1 cellular context compared by ENCODE assay signal in genomic region chr12:108950991-108951739, GRCh38.
TF ChIP-seq lines count a peak whose summit lies in the region.

No MANE protein-coding gene starts in this region.

TF ChIP-seq in K562, 482 proteins besides CTCF, POLR2A, EP300 and RAD21 (continued from another document):
- TF ChIP-seq, protein P1, sequence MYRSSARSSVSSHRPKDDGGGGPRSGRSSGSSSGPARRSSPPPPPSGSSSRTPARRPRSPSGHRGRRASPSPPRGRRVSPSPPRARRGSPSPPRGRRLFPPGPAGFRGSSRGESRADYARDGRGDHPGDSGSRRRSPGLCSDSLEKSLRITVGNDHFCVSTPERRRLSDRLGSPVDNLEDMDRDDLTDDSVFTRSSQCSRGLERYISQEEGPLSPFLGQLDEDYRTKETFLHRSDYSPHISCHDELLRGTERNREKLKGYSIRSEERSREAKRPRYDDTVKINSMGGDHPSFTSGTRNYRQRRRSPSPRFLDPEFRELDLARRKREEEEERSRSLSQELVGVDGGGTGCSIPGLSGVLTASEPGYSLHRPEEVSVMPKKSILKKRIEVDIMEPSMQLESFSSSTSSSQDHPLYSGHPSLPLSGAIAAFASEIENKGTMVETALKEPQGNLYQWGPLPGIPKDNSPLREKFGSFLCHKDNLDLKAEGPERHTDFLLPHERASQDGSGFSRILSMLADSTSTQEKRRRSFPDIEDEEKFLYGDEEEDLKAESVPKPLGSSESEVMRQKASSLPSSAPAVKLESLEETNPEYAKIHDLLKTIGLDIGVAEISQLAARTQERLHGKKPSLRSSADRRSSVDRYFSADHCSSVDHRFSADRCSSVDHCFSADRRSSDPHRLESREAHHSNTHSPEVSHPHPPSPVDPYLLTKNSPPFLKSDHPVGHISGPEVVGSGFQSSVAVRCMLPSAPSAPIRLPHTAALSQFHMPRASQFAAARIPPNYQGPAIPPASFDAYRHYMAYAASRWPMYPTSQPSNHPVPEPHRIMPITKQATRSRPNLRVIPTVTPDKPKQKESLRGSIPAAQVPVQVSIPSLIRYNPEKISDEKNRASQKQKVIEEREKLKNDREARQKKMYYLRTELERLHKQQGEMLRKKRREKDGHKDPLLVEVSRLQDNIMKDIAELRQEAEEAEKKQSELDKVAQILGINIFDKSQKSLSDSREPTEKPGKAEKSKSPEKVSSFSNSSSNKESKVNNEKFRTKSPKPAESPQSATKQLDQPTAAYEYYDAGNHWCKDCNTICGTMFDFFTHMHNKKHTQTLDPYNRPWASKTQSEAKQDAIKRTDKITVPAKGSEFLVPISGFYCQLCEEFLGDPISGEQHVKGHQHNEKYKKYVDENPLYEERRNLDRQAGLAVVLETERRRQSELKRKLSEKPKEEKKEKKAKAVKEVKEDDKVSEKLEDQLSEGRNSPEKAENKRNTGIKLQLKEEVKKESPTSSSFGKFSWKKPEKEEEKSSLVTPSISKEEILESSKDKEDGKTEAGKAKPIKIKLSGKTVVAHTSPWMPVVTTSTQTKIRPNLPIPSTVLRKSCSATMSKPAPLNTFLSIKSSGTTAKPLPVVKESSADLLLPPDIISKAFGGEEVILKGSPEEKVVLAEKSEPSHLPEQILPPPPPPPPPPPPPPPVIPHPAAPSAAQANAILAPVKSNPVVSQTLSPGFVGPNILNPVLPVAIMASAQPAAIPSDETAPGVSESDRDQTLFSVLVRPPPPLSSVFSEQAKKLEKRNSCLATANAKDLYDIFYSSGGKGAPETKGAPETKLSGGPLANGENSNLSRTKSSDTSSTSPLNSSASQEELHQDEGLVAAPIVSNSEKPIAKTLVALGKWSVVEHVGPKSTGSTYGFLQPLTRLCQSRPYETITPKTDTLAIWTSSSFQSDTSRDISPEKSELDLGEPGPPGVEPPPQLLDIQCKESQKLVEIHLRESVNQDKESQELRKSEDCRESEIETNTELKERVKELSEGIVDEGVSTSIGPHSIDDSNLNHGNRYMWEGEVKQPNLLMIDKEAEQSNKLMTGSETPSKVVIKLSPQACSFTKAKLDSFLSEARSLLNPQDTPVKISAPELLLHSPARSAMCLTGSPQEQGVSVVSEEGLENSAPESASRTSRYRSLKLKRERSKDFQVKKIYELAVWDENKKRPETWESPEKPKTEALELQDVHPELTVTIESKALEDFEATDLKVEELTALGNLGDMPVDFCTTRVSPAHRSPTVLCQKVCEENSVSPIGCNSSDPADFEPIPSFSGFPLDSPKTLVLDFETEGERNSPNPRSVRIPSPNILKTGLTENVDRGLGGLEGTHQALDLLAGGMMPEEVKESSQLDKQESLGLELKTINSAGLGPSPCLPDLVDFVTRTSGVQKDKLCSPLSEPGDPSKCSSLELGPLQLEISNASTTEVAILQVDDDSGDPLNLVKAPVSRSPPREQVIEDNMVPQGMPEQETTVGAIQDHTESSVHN (IDR thresholded peaks at IDR 0.05; ENCODE audit: borderline replicate concordance in 1 of 2, low read depth in 1 of 2), result no peak
- TF ChIP-seq ZNF707 (CRISPR knock-in tag; conservative IDR thresholded peaks at IDR 0.05) (no peak), RB1 (IDR thresholded peaks at IDR 0.05; ENCODE audit: low read depth) (peak; percentile 28; the same call in 1 of the 2 replicates), RAD51 (IDR thresholded peaks at IDR 0.05; ENCODE audit: borderline replicate concordance, low read depth) (0 out of 2 replicates have a peak, but pooled peaks have one; percentile 31), FOXK2 (conservative IDR thresholded peaks at IDR 0.05 in 1 of 2, IDR thresholded peaks at IDR 0.05 in 1 of 2; ENCODE audit: low read depth in 2 of 2) (peak in 1 of 2 experiments; percentile 44; a peak in 1 of 4 replicates), TFAP4 (CRISPR knock-in tag; IDR thresholded peaks at IDR 0.05; ENCODE audit: borderline replicate concordance) (no peak), NRF1 (conservative IDR thresholded peaks at IDR 0.05 in 1 of 2, IDR thresholded peaks at IDR 0.05 in 1 of 2) (no peak), STAG1 (CRISPR knock-in tag; IDR thresholded peaks at IDR 0.05; ENCODE audit: borderline replicate concordance) (peak; percentile 85; the same call in 1 of the 2 replicates), JUND (IDR thresholded peaks at IDR 0.05; ENCODE audit: borderline replicate concordance, low read depth, low read length) (peak; percentile 27; the same call in 1 of the 2 replicates), JUND (tag; IDR thresholded peaks at IDR 0.05; ENCODE audit: borderline replicate concordance, low read depth, low read length) (0 out of 3 replicates have a peak, but pooled peaks have one; percentile 17), CTBP1 (IDR thresholded peaks at IDR 0.05; ENCODE audit: borderline replicate concordance) (peak; percentile 41; the same call in 1 of the 2 replicates), FOXK1 (CRISPR knock-in tag; IDR thresholded peaks at IDR 0.05; ENCODE audit: borderline replicate concordance) (no peak), DEAF1 (CRISPR knock-in tag; IDR thresholded peaks at IDR 0.05) (peak; percentile 42), NFIC (IDR thresholded peaks at IDR 0.05) (peak; percentile 97), L3MBTL2 (IDR thresholded peaks at IDR 0.05) (peak; percentile 40; the same call in 1 of the 2 replicates), HDAC8 (tag; IDR thresholded peaks at IDR 0.05) (no peak), SOX6 (IDR thresholded peaks at IDR 0.05) (peak; percentile 33; the same call in 1 of the 2 replicates), CTCFL (IDR thresholded peaks at IDR 0.05; ENCODE audit: borderline replicate concordance, insufficient read depth, low read depth, low read length, poor library complexity, severe bottlenecking) (peak; percentile 27)
- TF ChIP-seq, protein P2, sequence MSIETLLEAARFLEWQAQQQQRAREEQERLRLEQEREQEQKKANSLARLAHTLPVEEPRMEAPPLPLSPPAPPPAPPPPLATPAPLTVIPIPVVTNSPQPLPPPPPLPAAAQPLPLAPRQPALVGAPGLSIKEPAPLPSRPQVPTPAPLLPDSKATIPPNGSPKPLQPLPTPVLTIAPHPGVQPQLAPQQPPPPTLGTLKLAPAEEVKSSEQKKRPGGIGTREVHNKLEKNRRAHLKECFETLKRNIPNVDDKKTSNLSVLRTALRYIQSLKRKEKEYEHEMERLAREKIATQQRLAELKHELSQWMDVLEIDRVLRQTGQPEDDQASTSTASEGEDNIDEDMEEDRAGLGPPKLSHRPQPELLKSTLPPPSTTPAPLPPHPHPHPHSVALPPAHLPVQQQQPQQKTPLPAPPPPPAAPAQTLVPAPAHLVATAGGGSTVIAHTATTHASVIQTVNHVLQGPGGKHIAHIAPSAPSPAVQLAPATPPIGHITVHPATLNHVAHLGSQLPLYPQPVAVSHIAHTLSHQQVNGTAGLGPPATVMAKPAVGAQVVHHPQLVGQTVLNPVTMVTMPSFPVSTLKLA (conservative IDR thresholded peaks at IDR 0.05), result peak in 1 of 2 experiments; percentile 45; a peak in 1 of 4 replicates
- TF ChIP-seq, protein P3, sequence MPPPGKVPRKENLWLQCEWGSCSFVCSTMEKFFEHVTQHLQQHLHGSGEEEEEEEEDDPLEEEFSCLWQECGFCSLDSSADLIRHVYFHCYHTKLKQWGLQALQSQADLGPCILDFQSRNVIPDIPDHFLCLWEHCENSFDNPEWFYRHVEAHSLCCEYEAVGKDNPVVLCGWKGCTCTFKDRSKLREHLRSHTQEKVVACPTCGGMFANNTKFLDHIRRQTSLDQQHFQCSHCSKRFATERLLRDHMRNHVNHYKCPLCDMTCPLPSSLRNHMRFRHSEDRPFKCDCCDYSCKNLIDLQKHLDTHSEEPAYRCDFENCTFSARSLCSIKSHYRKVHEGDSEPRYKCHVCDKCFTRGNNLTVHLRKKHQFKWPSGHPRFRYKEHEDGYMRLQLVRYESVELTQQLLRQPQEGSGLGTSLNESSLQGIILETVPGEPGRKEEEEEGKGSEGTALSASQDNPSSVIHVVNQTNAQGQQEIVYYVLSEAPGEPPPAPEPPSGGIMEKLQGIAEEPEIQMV (tag; conservative IDR thresholded peaks at IDR 0.05; ENCODE audit: low read depth), result no peak
